Comparison of ENCODE assay signal across 22 cellular contexts in genomic region chr3:13524979-13525669, GRCh38. TPM values are rescaled to one million over a fixed set of nuclear protein-coding genes. Genes with fewer than 3 reads are reported as not detected.
DNase-seq lines count a peak whose midpoint lies in the region; ATAC-seq and TF ChIP-seq lines count a peak whose summit lies in the region.
"Had no signal": no experiment of that assay in that cellular context is flagged by ENCODE, and none has a peak within 500 bp of the region (broad histone marks: within the 10 kb centered on the region; RNA-seq: fewer than 3 reads in every experiment).

No MANE protein-coding gene starts in this region.

- no peak overlapping the region for H3K9ac ChIP-seq in subcutaneous abdominal adipose tissue (ENCODE audit: low read length in 5 of 5)

- H3K27ac Mint-ChIP-seq in activated naive CD4-positive, alpha-beta T cell treated with anti-CD3 and anti-CD28 coated beads, Interleukin-2, amount 50 U/mL, for 24 hours = peak overlapping the region; percentile 70
- H3K27ac Mint-ChIP-seq in brain = peak overlapping the region in 3 of 5 experiments; percentile 52 to 97 (median 93)
- H3K27ac Mint-ChIP-seq: activated CD8-positive, alpha-beta memory T cell treated with anti-CD3 and anti-CD28 coated beads, Interleukin-2, amount 10 ng/mL, durations not matched to agents 7 days and 5 days; IgD-negative memory B cell had no signal

- no peaks in the 10 kb centered on the region for H3K9me3 ChIP-seq in subcutaneous abdominal adipose tissue (ENCODE audit: control insufficient read depth in 5 of 5, low read length in 5 of 5)
- H3K9me3 ChIP-seq: Peyer's patch, tibial artery had no signal

- ATAC-seq in left ventricle myocardium superior (peak; percentile 21), HG03521 (IDR thresholded peaks at IDR 0.05; ENCODE audit: unreplicated experiment) (no peak), GM21423 (IDR thresholded peaks at IDR 0.05; ENCODE audit: unreplicated experiment) (no peak)
- ATAC-seq: activated CD8-positive, alpha-beta memory T cell treated with anti-CD3 and anti-CD28 coated beads, Interleukin-2, amount 10 ng/mL, durations not matched to agents 7 days and 5 days had no signal

- H3K36me3 ChIP-seq in subcutaneous abdominal adipose tissue (ENCODE audit: control insufficient read depth in 5 of 5, insufficient read depth in 5 of 5, low read length in 5 of 5) = no peaks in the 10 kb centered on the region
- H3K36me3 ChIP-seq: Peyer's patch, tibial artery had no signal

- no peak for TF ChIP-seq CTCF in brain (conservative IDR thresholded peaks at IDR 0.05)

- no peak overlapping the region for H3K4me3 ChIP-seq in subcutaneous abdominal adipose tissue (ENCODE audit: low read depth in 1 of 5, low read length in 5 of 5)
- H3K4me3 ChIP-seq: Peyer's patch, tibial artery had no signal

- H3K4me1 Mint-ChIP-seq in activated naive CD4-positive, alpha-beta T cell treated with anti-CD3 and anti-CD28 coated beads, Interleukin-2, amount 50 U/mL, for 24 hours = no peaks in the 10 kb centered on the region
- H3K4me1 Mint-ChIP-seq in brain = peaks cover 35% of the 10 kb centered on the region
- H3K4me1 Mint-ChIP-seq: activated CD8-positive, alpha-beta memory T cell treated with anti-CD3 and anti-CD28 coated beads, Interleukin-2, amount 10 ng/mL, durations not matched to agents 7 days and 5 days; CD8-positive, alpha-beta memory T cell had no signal

- H3K27ac ChIP-seq in subcutaneous abdominal adipose tissue (ENCODE audit: low read depth, low read length) = peak overlapping the region; percentile 52
- H3K27ac ChIP-seq: 22Rv1, Peyer's patch had no signal

- H3K36me3 Mint-ChIP-seq in activated naive CD4-positive, alpha-beta T cell treated with anti-CD3 and anti-CD28 coated beads, Interleukin-2, amount 50 U/mL, for 24 hours = no peaks in the 10 kb centered on the region
- peaks cover 18% of the 10 kb centered on the region for H3K36me3 Mint-ChIP-seq in brain
- H3K36me3 Mint-ChIP-seq: activated CD8-positive, alpha-beta memory T cell treated with anti-CD3 and anti-CD28 coated beads, Interleukin-2, amount 10 ng/mL, durations not matched to agents 7 days and 5 days had no signal

- no peaks in the 10 kb centered on the region for H3K27me3 ChIP-seq in subcutaneous abdominal adipose tissue (ENCODE audit: control insufficient read depth in 5 of 5, insufficient read depth in 4 of 5, low read length in 5 of 5)
- H3K27me3 ChIP-seq: Peyer's patch had no signal

- intact Hi-C loops in left ventricle myocardium superior (cut with micrococcal nuclease) = no loop called here

- peaks cover 5 to 38% (median 33%) of the 10 kb centered on the region in 5 donors for H3K4me1 ChIP-seq in subcutaneous abdominal adipose tissue (ENCODE audit: control insufficient read depth in 5 of 5, insufficient read depth in 5 of 5, low read length in 5 of 5)
- H3K4me1 ChIP-seq: Peyer's patch had no signal

- H3K9me3 Mint-ChIP-seq in activated naive CD4-positive, alpha-beta T cell treated with anti-CD3 and anti-CD28 coated beads, Interleukin-2, amount 50 U/mL, for 24 hours = no peaks in the 10 kb centered on the region
- H3K9me3 Mint-ChIP-seq in brain = peaks cover 16 to 22% (median 20%) of the 10 kb centered on the region in 5 experiments

- no peaks in the 10 kb centered on the region for H3K27me3 Mint-ChIP-seq in activated naive CD4-positive, alpha-beta T cell treated with anti-CD3 and anti-CD28 coated beads, Interleukin-2, amount 50 U/mL, for 24 hours
- H3K27me3 Mint-ChIP-seq in brain = peaks cover 2% of the 10 kb centered on the region

- H3K4me3 Mint-ChIP-seq in activated naive CD4-positive, alpha-beta T cell treated with anti-CD3 and anti-CD28 coated beads, Interleukin-2, amount 50 U/mL, for 24 hours = no peak overlapping the region
- H3K4me3 Mint-ChIP-seq in brain = no peak overlapping the region
- H3K4me3 Mint-ChIP-seq: activated CD8-positive, alpha-beta memory T cell treated with anti-CD3 and anti-CD28 coated beads, Interleukin-2, amount 10 ng/mL, durations not matched to agents 7 days and 5 days; CD8-positive, alpha-beta memory T cell; IgD-negative memory B cell had no signal

- DNase-seq in activated naive CD4-positive, alpha-beta T cell (lab: John Stamatoyannopoulos, UW) = no peak
- DNase-seq in left ventricle myocardium superior (no peak), NCI-H187 treated with DMSO at 0.1 percent for 48 hours (lab: John Stamatoyannopoulos, UW) (no peak)
- DNase-seq: activated CD4-positive, CD25-positive, alpha-beta regulatory T cell treated with anti-CD3 and anti-CD28 coated beads, Interleukin-2, amount 50 U/mL, for 72 hours; activated CD8-positive, alpha-beta memory T cell treated with anti-CD3 and anti-CD28 coated beads, Interleukin-2, amount 10 ng/mL, durations not matched to agents 7 days and 5 days; activated effector memory CD4-positive, alpha-beta T cell treated with anti-CD3 and anti-CD28 coated beads, Interleukin-2, amount 50 U/mL, for 16 hours; CD8-positive, alpha-beta memory T cell; EL; mesendoderm; NCI-H1092 treated with DMSO at 0.1 percent for 48 hours; NCI-H2171 treated with DMSO at 0.1 percent for 48 hours; NCI-H774; tibial artery had no signal

RNA-seq across cellular contexts. Expression of gene FBLN2, which starts 23.8 kb away (rescaled TPM):
- polyA plus RNA-seq in brain (ENCODE audit: insufficient read depth, low read depth, low replicate concordance) = 3.6 TPM
- total RNA-seq in left ventricle myocardium superior = 53.8 TPM
- total RNA-seq: T-helper 1 cell treated with Interleukin-12 subunit alpha and Interleukin-12 subunit beta and Interleukin-4 antibody, amounts not matched to agents 30 ng/mL and 1 ng/mL, for 36 hours had no signal

RNA-seq across cellular contexts. Expression of gene HDAC11, which starts 45.0 kb away (rescaled TPM):
- 54.1 TPM for polyA plus RNA-seq in brain (ENCODE audit: insufficient read depth, low read depth, low replicate concordance)
- total RNA-seq in left ventricle myocardium superior = 39.8 TPM
